In genomic region chr5:126526493-126526892, GRCh38 we compare ENCODE assay signal across 18 cellular contexts.
A peak's percentile ranks its signal among the peaks of the same experiment; 100 is the strongest.
DNase-seq lines count a peak whose midpoint lies in the region; ATAC-seq and TF ChIP-seq lines count a peak whose summit lies in the region.
"Had no signal": no experiment of that assay in that cellular context is flagged by ENCODE, and none has a peak within 500 bp of the region (broad histone marks: within the 10 kb centered on the region; RNA-seq: fewer than 3 reads in every experiment).

No MANE protein-coding gene starts in this region.

- no peak for TF ChIP-seq POLR2A in HCT116 (IDR thresholded peaks at IDR 0.05; ENCODE audit: borderline replicate concordance, extremely low read depth, insufficient read depth, insufficient read length)
- TF ChIP-seq POLR2A in stomach (IDR thresholded peaks at IDR 0.05), result no peak

- H3K9me3 ChIP-seq in HCT116 (ENCODE audit: control insufficient read depth in 1 of 2, insufficient read depth in 1 of 2, low read depth in 1 of 2, low read length in 2 of 2) (no peaks in the 10 kb centered on the region), ascending aorta (no peaks in the 10 kb centered on the region), right atrium auricular region (no peaks in the 10 kb centered on the region), stomach (no peaks in the 10 kb centered on the region)
- H3K9me3 ChIP-seq: Caco-2 had no signal

- H3K4me2 ChIP-seq in HCT116 (ENCODE audit: low read length), result no peak overlapping the region
- H3K4me2 ChIP-seq: PC-9 had no signal

- H3K4me1 ChIP-seq in HCT116 (ENCODE audit: control insufficient read depth in 1 of 2, insufficient read depth in 2 of 2, low read length in 2 of 2) (peaks cover 0 to 7% of the 10 kb centered on the region in 2 experiments; a peak in 2 of 4 replicates), ascending aorta (peaks cover 11 to 17% of the 10 kb centered on the region in 2 donors), right atrium auricular region (peaks cover 0 to 24% of the 10 kb centered on the region in 2 donors), stomach (peaks cover 0 to 27% (median 17%) of the 10 kb centered on the region in 4 donors)
- H3K4me1 ChIP-seq: Caco-2 had no signal

- TF ChIP-seq CTCF in HCT116 (IDR thresholded peaks at IDR 0.05 in 2 of 3, conservative IDR thresholded peaks at IDR 0.05 in 1 of 3; ENCODE audit: borderline replicate concordance in 1 of 3, insufficient read depth in 1 of 3, low read depth in 2 of 3, low read length in 2 of 3) (no peak), ascending aorta (IDR thresholded peaks at IDR 0.05) (no peak), right atrium auricular region (IDR thresholded peaks at IDR 0.05) (no peak), stomach (IDR thresholded peaks at IDR 0.05) (no peak)

- BruUV-seq in HCT116 (replicated peaks; lab: Mats Ljungman, UMichigan), result no TSS peak

- H3K36me3 ChIP-seq in HCT116 (ENCODE audit: control insufficient read depth in 1 of 2, insufficient read depth in 2 of 2, low read length in 2 of 2) (no peaks in the 10 kb centered on the region), ascending aorta (no peaks in the 10 kb centered on the region), right atrium auricular region (no peaks in the 10 kb centered on the region), stomach (no peaks in the 10 kb centered on the region)

- H3K9ac ChIP-seq in HCT116 (ENCODE audit: low read length), result no peak overlapping the region

- ATAC-seq in HCT116 (no peak), GM19467 (IDR thresholded peaks at IDR 0.05; ENCODE audit: unreplicated experiment) (no peak), GM18870 (IDR thresholded peaks at IDR 0.05; ENCODE audit: unreplicated experiment) (no peak), GM18502 (IDR thresholded peaks at IDR 0.05; ENCODE audit: poor library complexity, unreplicated experiment) (no peak)

- H4K20me1 ChIP-seq in HCT116 (ENCODE audit: insufficient read depth), result no peaks in the 10 kb centered on the region

- TF ChIP-seq EP300 in stomach (IDR thresholded peaks at IDR 0.05), result no peak

- no peak overlapping the region for H3K4me3 ChIP-seq in HCT116 (replicated peaks in 1 of 2; ENCODE audit: low read depth in 1 of 2, low read length in 2 of 2)
- no peak overlapping the region for H3K4me3 ChIP-seq in ascending aorta
- no peak overlapping the region for H3K4me3 ChIP-seq in right atrium auricular region
- H3K4me3 ChIP-seq in stomach, result no peak overlapping the region
- H3K4me3 ChIP-seq: PC-9 had no signal

- DNase-seq in HCT116 (ENCODE audit: low read depth, low spot score) (no peak), ascending aorta (ENCODE audit: low spot score in 2 of 2) (no peak), right atrium auricular region (ENCODE audit: low spot score) (no peak), stomach (no peak), H4 (ENCODE audit: low spot score) (no peak)
- DNase-seq: Caco-2; CD4-positive, CD25-positive, alpha-beta regulatory T cell; DMS153; KG1; NCI-H1048; NCI-H1436 treated with DMSO at 0.1 percent for 48 hours; NCI-H2081; NCI-H510A treated with DMSO at 0.1 percent for 48 hours; NCI-H82; PC-9 had no signal

- intact Hi-C loops in HCT116 (cut with micrococcal nuclease) (no loop called here), ascending aorta (cut with DNase I) (no loop called here), stomach (cut with DNase I; ENCODE audit: low total_unique reads) (no loop called here)

- H3K27me3 ChIP-seq in HCT116 (ENCODE audit: insufficient read depth, low read length) (no peaks in the 10 kb centered on the region), ascending aorta (no peaks in the 10 kb centered on the region), right atrium auricular region (no peaks in the 10 kb centered on the region), stomach (no peaks in the 10 kb centered on the region)

- POLR2A ChIA-PET in HCT116 (lab: Charles Lee), result no interaction called here

- H2AFZ ChIP-seq in HCT116 (ENCODE audit: low read depth, low read length, poor library complexity, severe bottlenecking), result peak overlapping the region; percentile 97
- H2AFZ ChIP-seq: PC-9 had no signal

- RAD21 ChIA-PET in HCT116 (lab: Charles Lee; ENCODE audit: low non-redundant PET in 1 of 2, low total read pairs in 2 of 2, uncharacterized antibody in 2 of 2, unreplicated experiment in 2 of 2), result no interaction called here

- TF ChIP-seq RAD21 in HCT116 (IDR thresholded peaks at IDR 0.05; ENCODE audit: low read depth), result no peak

- H3K79me2 ChIP-seq in HCT116 (ENCODE audit: insufficient read depth, low read length), result no peaks in the 10 kb centered on the region

- no peaks in the 10 kb centered on the region for H3K9me2 ChIP-seq in HCT116 (ENCODE audit: insufficient read depth)

- H3K27ac ChIP-seq in HCT116 (ENCODE audit: low read depth, low read length), result no peak overlapping the region
- H3K27ac ChIP-seq in ascending aorta, result peak overlapping the region; percentile 83
- H3K27ac ChIP-seq in right atrium auricular region, result peak overlapping the region; percentile 71 to 83
- H3K27ac ChIP-seq in stomach, result peak overlapping the region in 3 of 5 donors; percentile 26 to 65 (median 57)
- H3K27ac ChIP-seq: PC-9 had no signal

- CTCF ChIA-PET in HCT116 (lab: Charles Lee), result no interaction called here

TF ChIP-seq in HCT116, 20 proteins besides CTCF, POLR2A, EP300 and RAD21:
- no peak for TF ChIP-seq EGR1 (IDR thresholded peaks at IDR 0.05; ENCODE audit: low read depth)
- no peak for TF ChIP-seq YY1 (IDR thresholded peaks at IDR 0.05; ENCODE audit: extremely low read depth, insufficient replicate concordance, low read depth, low read length)
- TF ChIP-seq TCF7L2 (IDR thresholded peaks at IDR 0.05; ENCODE audit: borderline replicate concordance, extremely low read depth, insufficient read depth, insufficient read length), result no peak
- TF ChIP-seq CBX3 (IDR thresholded peaks at IDR 0.05; ENCODE audit: low read depth), result no peak
- TF ChIP-seq, protein P1, sequence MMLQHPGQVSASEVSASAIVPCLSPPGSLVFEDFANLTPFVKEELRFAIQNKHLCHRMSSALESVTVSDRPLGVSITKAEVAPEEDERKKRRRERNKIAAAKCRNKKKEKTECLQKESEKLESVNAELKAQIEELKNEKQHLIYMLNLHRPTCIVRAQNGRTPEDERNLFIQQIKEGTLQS (IDR thresholded peaks at IDR 0.05), result no peak
